21 cellular contexts compared by ENCODE assay signal in the genomic region with DNA sequence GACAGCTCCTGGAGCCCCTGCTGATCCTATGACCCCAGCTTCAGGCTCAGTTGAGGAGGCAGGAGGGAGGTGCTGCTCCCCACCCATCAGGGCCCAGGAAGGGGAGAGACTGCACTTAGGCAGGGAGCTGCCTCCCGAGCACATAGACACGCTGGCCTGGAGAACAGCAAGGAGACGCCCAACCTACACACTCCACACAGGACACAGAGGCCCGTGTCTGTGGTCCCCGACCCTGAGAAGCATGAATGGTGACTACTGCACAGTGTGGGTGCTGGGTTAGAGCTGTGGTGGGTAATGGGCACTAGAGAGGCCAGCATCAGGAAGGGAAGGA. TPM values are rescaled to one million over a fixed set of nuclear protein-coding genes. Genes with fewer than 3 reads are reported as not detected.
A peak's percentile ranks its signal among the peaks of the same experiment; 100 is the strongest.
DNase-seq lines count a peak whose midpoint lies in the region; ATAC-seq and TF ChIP-seq lines count a peak whose summit lies in the region.
"Had no signal": no experiment of that assay in that cellular context is flagged by ENCODE, and none has a peak within 500 bp of the region (broad histone marks: within the 10 kb centered on the region; RNA-seq: fewer than 3 reads in every experiment).

No MANE protein-coding gene starts in this region.

- ATAC-seq in GM19351 (IDR thresholded peaks at IDR 0.05; ENCODE audit: unreplicated experiment) (no peak), GM18907 (IDR thresholded peaks at IDR 0.05; ENCODE audit: unreplicated experiment) (no peak)
- ATAC-seq: GM23338, HepG2 had no signal

- peaks cover 19% of the 10 kb centered on the region for H3K4me1 ChIP-seq in parathyroid adenoma
- H3K4me1 ChIP-seq: Peyer's patch had no signal

- DNase-seq in 8988T (peak; percentile 26), HuH-7.5 (ENCODE audit: low spot score) (peak; percentile 7), glutamatergic neuron (no peak)
- no peak for DNase-seq in stimulated activated CD4-positive, alpha-beta T cell treated with anti-CD3 and anti-CD28 coated beads, Interleukin-4, amount 100 ng/mL, for 1 hour
- no peak for DNase-seq in NK-92 treated with Interleukin-12 subunit alpha and Interleukin-12 subunit beta, amount 100 ng/mL, for 24 hours (lab: John Stamatoyannopoulos, UW)
- DNase-seq: CD8-positive, alpha-beta memory T cell; MM.1S; NCI-H1105; NCI-H1930; NCI-H2171; NCI-H774; SHP77 treated with DMSO at 0.1 percent for 48 hours had no signal

- no peaks in the 10 kb centered on the region for H3K9me3 ChIP-seq in parathyroid adenoma (ENCODE audit: control insufficient read depth, low read length)
- H3K9me3 ChIP-seq: BLaER1, Peyer's patch had no signal

- H3K9ac ChIP-seq in parathyroid adenoma, result no peak overlapping the region
- H3K9ac ChIP-seq: BLaER1 had no signal

- no peak overlapping the region for H3K4me3 ChIP-seq in parathyroid adenoma (ENCODE audit: low read depth, low read length)
- H3K4me3 ChIP-seq: BLaER1, GM23338, Peyer's patch had no signal

- no peaks in the 10 kb centered on the region for H3K36me3 ChIP-seq in parathyroid adenoma (ENCODE audit: control insufficient read depth, insufficient read depth, low read length)
- H3K36me3 ChIP-seq: BLaER1, Peyer's patch had no signal

- no peak overlapping the region for H3K4me2 ChIP-seq in parathyroid adenoma (ENCODE audit: low read length)
- H3K4me2 ChIP-seq: BLaER1, GM23338 had no signal

- peaks cover 3% of the 10 kb centered on the region for H3K79me2 ChIP-seq in parathyroid adenoma

- peaks cover 15% of the 10 kb centered on the region for H3K9me3 Mint-ChIP-seq in glutamatergic neuron (ENCODE audit: unreplicated experiment)
- H3K9me3 Mint-ChIP-seq: CD8-positive, alpha-beta memory T cell; GM23338 had no signal

- TF ChIP-seq CTCF in glutamatergic neuron (IDR thresholded peaks at IDR 0.05; ENCODE audit: partially characterized antibody, unreplicated experiment) (no peak), parathyroid adenoma (IDR thresholded peaks at IDR 0.05) (no peak)

- H3K4me1 Mint-ChIP-seq in glutamatergic neuron (ENCODE audit: low read depth, unreplicated experiment), result peaks cover 20% of the 10 kb centered on the region

- H3K36me3 Mint-ChIP-seq in glutamatergic neuron (ENCODE audit: unreplicated experiment), result no peaks in the 10 kb centered on the region
- H3K36me3 Mint-ChIP-seq: CD8-positive, alpha-beta memory T cell had no signal

- H3K27ac Mint-ChIP-seq in glutamatergic neuron (ENCODE audit: unreplicated experiment), result peak overlapping the region; percentile 53
- H3K27ac Mint-ChIP-seq: CD8-positive, alpha-beta memory T cell; GM23338 had no signal

- H3K27ac ChIP-seq in parathyroid adenoma, result peak overlapping the region; percentile 97
- H3K27ac ChIP-seq: BLaER1, Peyer's patch had no signal

- no peaks in the 10 kb centered on the region for H3K27me3 ChIP-seq in parathyroid adenoma (ENCODE audit: control insufficient read depth, insufficient read depth, low read length)
- H3K27me3 ChIP-seq: BLaER1, Peyer's patch had no signal

- H3K4me3 Mint-ChIP-seq in glutamatergic neuron (ENCODE audit: unreplicated experiment), result peak overlapping the region; percentile 11
- H3K4me3 Mint-ChIP-seq: CD8-positive, alpha-beta memory T cell; GM23338 had no signal

- H3K27me3 Mint-ChIP-seq in glutamatergic neuron (ENCODE audit: unreplicated experiment), result peaks cover 13% of the 10 kb centered on the region

- peak overlapping the region; percentile 83 for H2AFZ ChIP-seq in parathyroid adenoma
- H2AFZ ChIP-seq: GM23338 had no signal

RNA-seq across cellular contexts. Expression of gene HHATL, which starts 1.1 kb away (rescaled TPM):
- total RNA-seq in glutamatergic neuron (ENCODE audit: unreplicated experiment), result 7.6 TPM
- total RNA-seq: CD8-positive, alpha-beta memory T cell; Daoy; GM23338; HepG2; NCI-H460 had no signal

RNA-seq across cellular contexts. Expression of gene KLHL40, which starts 18.3 kb away (rescaled TPM):
- total RNA-seq in glutamatergic neuron (ENCODE audit: unreplicated experiment), result 0.44 TPM
- total RNA-seq: CD8-positive, alpha-beta memory T cell; Daoy; GM23338; HepG2; NCI-H460; Peyer's patch had no signal

RNA-seq across cellular contexts. Expression of gene ZBTB47, which starts 50.2 kb away (rescaled TPM):
- total RNA-seq in glutamatergic neuron (ENCODE audit: unreplicated experiment), result 9.7 TPM

Comparison
In these comparisons a context has a peak if more than half of its experiments do, and no peak if none do; other contexts are left out.
1. DNase-seq: peak in 8988T (single experiment) and HuH-7.5 (single experiment); none in glutamatergic neuron (single experiment), stimulated activated CD4-positive, alpha-beta T cell treated with anti-CD3 and anti-CD28 coated beads, Interleukin-4, amount 100 ng/mL, for 1 hour (single experiment) and NK-92 treated with Interleukin-12 subunit alpha and Interleukin-12 subunit beta, amount 100 ng/mL, for 24 hours (single experiment).